In genomic region chr7:18202315-18203045, GRCh38 we compare ENCODE assay signal across 14 cellular contexts.
DNase-seq lines count a peak whose midpoint lies in the region; ATAC-seq and TF ChIP-seq lines count a peak whose summit lies in the region.
"Had no signal": no experiment of that assay in that cellular context is flagged by ENCODE, and none has a peak within 500 bp of the region (broad histone marks: within the 10 kb centered on the region; RNA-seq: fewer than 3 reads in every experiment).

No MANE protein-coding gene starts in this region.

- TF ChIP-seq CTCF in left ventricle myocardium inferior (IDR thresholded peaks at IDR 0.05; ENCODE audit: borderline replicate concordance): no peak

- intact Hi-C loops in left ventricle myocardium inferior (cut with micrococcal nuclease): no loop called here

- no peak overlapping the region for H3K27ac ChIP-seq in ACC112 (ENCODE audit: low read depth, low read length)
- H3K27ac ChIP-seq in left ventricle myocardium inferior (replicated peaks): no peak overlapping the region
- H3K27ac ChIP-seq: breast epithelium had no signal

- H3K27me3 ChIP-seq in ACC112 (ENCODE audit: insufficient read depth, low read length): no peaks in the 10 kb centered on the region
- H3K27me3 ChIP-seq in left ventricle myocardium inferior (ENCODE audit: low read depth): no peaks in the 10 kb centered on the region
- no peaks in the 10 kb centered on the region for H3K27me3 ChIP-seq in HAP-1 (ENCODE audit: low read depth)
- H3K27me3 ChIP-seq: breast epithelium had no signal

- no peaks in the 10 kb centered on the region for H3K79me2 ChIP-seq in ACC112 (ENCODE audit: control insufficient read depth, insufficient read depth, low read length, unreplicated experiment)

- H2AFZ ChIP-seq in ACC112 (ENCODE audit: low read length, unreplicated experiment): peak overlapping the region; percentile 91

- H3K9me3 ChIP-seq in left ventricle myocardium inferior (replicated peaks): no peaks in the 10 kb centered on the region
- H3K9me3 ChIP-seq in HAP-1: no peaks in the 10 kb centered on the region
- H3K9me3 ChIP-seq: breast epithelium, SK-N-SH, thoracic aorta had no signal

- H3K4me3 ChIP-seq in ACC112 (ENCODE audit: low read depth, low read length) (0 out of 2 replicates have a peak overlapping the region, but pooled peaks have one; percentile 3), left ventricle myocardium inferior (no peak overlapping the region), HAP-1 (no peak overlapping the region)
- H3K4me3 ChIP-seq: breast epithelium had no signal

- H3K36me3 ChIP-seq in ACC112 (ENCODE audit: insufficient read depth, low read length) (no peaks in the 10 kb centered on the region), left ventricle myocardium inferior (no peaks in the 10 kb centered on the region), HAP-1 (replicated peaks) (no peaks in the 10 kb centered on the region)
- H3K36me3 ChIP-seq: breast epithelium, thoracic aorta had no signal

- DNase-seq in OCI-M1 (lab: John Stamatoyannopoulos, UW) (peak; percentile 22), left ventricle myocardium inferior (no peak), HAP-1 (ENCODE audit: low spot score in 2 of 2) (no peak)
- no peak for DNase-seq in activated CD8-positive, alpha-beta memory T cell treated with anti-CD3 and anti-CD28 coated beads, Interleukin-2, amount 50 U/mL, for 48 hours
- DNase-seq: activated naive CD4-positive, alpha-beta T cell treated with anti-CD3 and anti-CD28 coated beads, Interleukin-2, amount 50 U/mL, for 16 hours; HCEC 1CT; NCI-H1694; SK-N-SH had no signal

- ATAC-seq in GM19351 (IDR thresholded peaks at IDR 0.05; ENCODE audit: unreplicated experiment) (peak; percentile 74), HG03469 (IDR thresholded peaks at IDR 0.05; ENCODE audit: unreplicated experiment) (peak; percentile 44), HG02798 (IDR thresholded peaks at IDR 0.05; ENCODE audit: poor library complexity, unreplicated experiment) (no peak)

- H3K4me1 ChIP-seq in ACC112 (ENCODE audit: control insufficient read depth, insufficient read depth, low read length, unreplicated experiment): no peaks in the 10 kb centered on the region
- peaks cover 26% of the 10 kb centered on the region for H3K4me1 ChIP-seq in left ventricle myocardium inferior
- H3K4me1 ChIP-seq in HAP-1: peaks cover 9% of the 10 kb centered on the region
- H3K4me1 ChIP-seq: breast epithelium had no signal

- in situ Hi-C loops in HAP-1 (cut with MboI; ENCODE audit: low sequenced_read_pairs): no loop called here
